1 cellular context compared by ENCODE assay signal in genomic region chr16:75555707-75556512, GRCh38.
TF ChIP-seq lines count a peak whose summit lies in the region.

TSS of gene TMEM231 (minus strand) at chr16:75556252. CDS start at chr16:75556209, 43 bp downstream.

TF ChIP-seq in K562, 482 proteins besides CTCF, POLR2A, EP300 and RAD21 (continued from another document and continues in another):
- TF ChIP-seq, protein P1, sequence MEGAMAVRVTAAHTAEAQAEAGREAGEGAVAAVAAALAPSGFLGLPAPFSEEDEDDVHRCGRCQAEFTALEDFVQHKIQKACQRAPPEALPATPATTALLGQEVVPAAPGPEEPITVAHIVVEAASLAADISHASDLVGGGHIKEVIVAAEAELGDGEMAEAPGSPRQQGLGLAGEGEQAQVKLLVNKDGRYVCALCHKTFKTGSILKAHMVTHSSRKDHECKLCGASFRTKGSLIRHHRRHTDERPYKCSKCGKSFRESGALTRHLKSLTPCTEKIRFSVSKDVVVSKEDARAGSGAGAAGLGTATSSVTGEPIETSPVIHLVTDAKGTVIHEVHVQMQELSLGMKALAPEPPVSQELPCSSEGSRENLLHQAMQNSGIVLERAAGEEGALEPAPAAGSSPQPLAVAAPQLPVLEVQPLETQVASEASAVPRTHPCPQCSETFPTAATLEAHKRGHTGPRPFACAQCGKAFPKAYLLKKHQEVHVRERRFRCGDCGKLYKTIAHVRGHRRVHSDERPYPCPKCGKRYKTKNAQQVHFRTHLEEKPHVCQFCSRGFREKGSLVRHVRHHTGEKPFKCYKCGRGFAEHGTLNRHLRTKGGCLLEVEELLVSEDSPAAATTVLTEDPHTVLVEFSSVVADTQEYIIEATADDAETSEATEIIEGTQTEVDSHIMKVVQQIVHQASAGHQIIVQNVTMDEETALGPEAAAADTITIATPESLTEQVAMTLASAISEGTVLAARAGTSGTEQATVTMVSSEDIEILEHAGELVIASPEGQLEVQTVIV (CRISPR knock-in tag; IDR thresholded peaks at IDR 0.05; ENCODE audit: borderline replicate concordance), result no peak
- TF ChIP-seq ZNF766 (CRISPR knock-in tag; conservative IDR thresholded peaks at IDR 0.05), result no peak
- no peak for TF ChIP-seq ZNF184 (CRISPR knock-in tag; IDR thresholded peaks at IDR 0.05)
- TF ChIP-seq YY1 (IDR thresholded peaks at IDR 0.05; ENCODE audit: borderline replicate concordance in 1 of 3, control insufficient read depth in 1 of 3, extremely low read depth in 1 of 3, insufficient read depth in 3 of 3, insufficient read length in 1 of 3, insufficient replicate concordance in 2 of 3, low read depth in 1 of 3, low read length in 2 of 3), result peak in 2 of 3 experiments; percentile 70 to 76
- TF ChIP-seq ZBTB7A (IDR thresholded peaks at IDR 0.05; ENCODE audit: borderline replicate concordance, control insufficient read depth, low read depth, low read length), result no peak
- TF ChIP-seq SIRT6 (IDR thresholded peaks at IDR 0.05; ENCODE audit: low read depth, low read length), result no peak
- no peak for TF ChIP-seq CHCHD3 (CRISPR knock-in tag; IDR thresholded peaks at IDR 0.05)
- TF ChIP-seq ARNT (IDR thresholded peaks at IDR 0.05), result no peak
- no peak for TF ChIP-seq HNRNPUL1 (IDR thresholded peaks at IDR 0.05; ENCODE audit: low read length)
- no peak for TF ChIP-seq NCOA6 (IDR thresholded peaks at IDR 0.05)
- no peak for TF ChIP-seq GTF2A2 (tag; IDR thresholded peaks at IDR 0.05)
- no peak for TF ChIP-seq ELK3 (CRISPR knock-in tag; IDR thresholded peaks at IDR 0.05)
- TF ChIP-seq, protein P2, sequence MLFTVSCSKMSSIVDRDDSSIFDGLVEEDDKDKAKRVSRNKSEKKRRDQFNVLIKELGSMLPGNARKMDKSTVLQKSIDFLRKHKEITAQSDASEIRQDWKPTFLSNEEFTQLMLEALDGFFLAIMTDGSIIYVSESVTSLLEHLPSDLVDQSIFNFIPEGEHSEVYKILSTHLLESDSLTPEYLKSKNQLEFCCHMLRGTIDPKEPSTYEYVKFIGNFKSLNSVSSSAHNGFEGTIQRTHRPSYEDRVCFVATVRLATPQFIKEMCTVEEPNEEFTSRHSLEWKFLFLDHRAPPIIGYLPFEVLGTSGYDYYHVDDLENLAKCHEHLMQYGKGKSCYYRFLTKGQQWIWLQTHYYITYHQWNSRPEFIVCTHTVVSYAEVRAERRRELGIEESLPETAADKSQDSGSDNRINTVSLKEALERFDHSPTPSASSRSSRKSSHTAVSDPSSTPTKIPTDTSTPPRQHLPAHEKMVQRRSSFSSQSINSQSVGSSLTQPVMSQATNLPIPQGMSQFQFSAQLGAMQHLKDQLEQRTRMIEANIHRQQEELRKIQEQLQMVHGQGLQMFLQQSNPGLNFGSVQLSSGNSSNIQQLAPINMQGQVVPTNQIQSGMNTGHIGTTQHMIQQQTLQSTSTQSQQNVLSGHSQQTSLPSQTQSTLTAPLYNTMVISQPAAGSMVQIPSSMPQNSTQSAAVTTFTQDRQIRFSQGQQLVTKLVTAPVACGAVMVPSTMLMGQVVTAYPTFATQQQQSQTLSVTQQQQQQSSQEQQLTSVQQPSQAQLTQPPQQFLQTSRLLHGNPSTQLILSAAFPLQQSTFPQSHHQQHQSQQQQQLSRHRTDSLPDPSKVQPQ (CRISPR knock-in tag; IDR thresholded peaks at IDR 0.05; ENCODE audit: borderline replicate concordance), result no peak
- no peak for TF ChIP-seq CCAR2 (IDR thresholded peaks at IDR 0.05; ENCODE audit: low read depth, low read length)
- TF ChIP-seq ZMIZ1 (IDR thresholded peaks at IDR 0.05; ENCODE audit: low read depth in 2 of 2, low read length in 2 of 2), result no peak
- TF ChIP-seq ESRRB (CRISPR knock-in tag; IDR thresholded peaks at IDR 0.05; ENCODE audit: borderline replicate concordance), result no peak
- no peak for TF ChIP-seq NR1H2 (CRISPR knock-in tag; IDR thresholded peaks at IDR 0.05)
- TF ChIP-seq RHOXF2B (CRISPR knock-in tag; conservative IDR thresholded peaks at IDR 0.05), result no peak
- TF ChIP-seq, protein P3, sequence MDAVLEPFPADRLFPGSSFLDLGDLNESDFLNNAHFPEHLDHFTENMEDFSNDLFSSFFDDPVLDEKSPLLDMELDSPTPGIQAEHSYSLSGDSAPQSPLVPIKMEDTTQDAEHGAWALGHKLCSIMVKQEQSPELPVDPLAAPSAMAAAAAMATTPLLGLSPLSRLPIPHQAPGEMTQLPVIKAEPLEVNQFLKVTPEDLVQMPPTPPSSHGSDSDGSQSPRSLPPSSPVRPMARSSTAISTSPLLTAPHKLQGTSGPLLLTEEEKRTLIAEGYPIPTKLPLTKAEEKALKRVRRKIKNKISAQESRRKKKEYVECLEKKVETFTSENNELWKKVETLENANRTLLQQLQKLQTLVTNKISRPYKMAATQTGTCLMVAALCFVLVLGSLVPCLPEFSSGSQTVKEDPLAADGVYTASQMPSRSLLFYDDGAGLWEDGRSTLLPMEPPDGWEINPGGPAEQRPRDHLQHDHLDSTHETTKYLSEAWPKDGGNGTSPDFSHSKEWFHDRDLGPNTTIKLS (IDR thresholded peaks at IDR 0.05; ENCODE audit: borderline replicate concordance, low read depth), result peak; percentile 53; the same call in 1 of the 2 replicates
- no peak for TF ChIP-seq HDAC8 (tag; IDR thresholded peaks at IDR 0.05)
- TF ChIP-seq ZC3H8 (IDR thresholded peaks at IDR 0.05), result no peak
- TF ChIP-seq MAFK (IDR thresholded peaks at IDR 0.05; ENCODE audit: low read length), result no peak
- TF ChIP-seq NUFIP1 (IDR thresholded peaks at IDR 0.05; ENCODE audit: partially characterized antibody), result no peak
- TF ChIP-seq, protein P4, sequence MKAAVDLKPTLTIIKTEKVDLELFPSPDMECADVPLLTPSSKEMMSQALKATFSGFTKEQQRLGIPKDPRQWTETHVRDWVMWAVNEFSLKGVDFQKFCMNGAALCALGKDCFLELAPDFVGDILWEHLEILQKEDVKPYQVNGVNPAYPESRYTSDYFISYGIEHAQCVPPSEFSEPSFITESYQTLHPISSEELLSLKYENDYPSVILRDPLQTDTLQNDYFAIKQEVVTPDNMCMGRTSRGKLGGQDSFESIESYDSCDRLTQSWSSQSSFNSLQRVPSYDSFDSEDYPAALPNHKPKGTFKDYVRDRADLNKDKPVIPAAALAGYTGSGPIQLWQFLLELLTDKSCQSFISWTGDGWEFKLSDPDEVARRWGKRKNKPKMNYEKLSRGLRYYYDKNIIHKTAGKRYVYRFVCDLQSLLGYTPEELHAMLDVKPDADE (conservative IDR thresholded peaks at IDR 0.05; ENCODE audit: control insufficient read depth, low read depth, low read length), result peak; percentile 66; the same call in 1 of the 2 replicates
- TF ChIP-seq RBM25 (IDR thresholded peaks at IDR 0.05; ENCODE audit: low read depth, low read length, severe bottlenecking), result no peak
- no peak for TF ChIP-seq HBP1 (CRISPR knock-in tag; IDR thresholded peaks at IDR 0.05)
- no peak for TF ChIP-seq ZC3H11A (IDR thresholded peaks at IDR 0.05; ENCODE audit: low read depth, low read length)
- TF ChIP-seq MTA1 (IDR thresholded peaks at IDR 0.05; ENCODE audit: borderline replicate concordance), result no peak
- no peak for TF ChIP-seq KHSRP (IDR thresholded peaks at IDR 0.05)
- TF ChIP-seq ATF7 (IDR thresholded peaks at IDR 0.05), result peak; percentile 47; the same call in 1 of the 2 replicates
- TF ChIP-seq, protein P5, sequence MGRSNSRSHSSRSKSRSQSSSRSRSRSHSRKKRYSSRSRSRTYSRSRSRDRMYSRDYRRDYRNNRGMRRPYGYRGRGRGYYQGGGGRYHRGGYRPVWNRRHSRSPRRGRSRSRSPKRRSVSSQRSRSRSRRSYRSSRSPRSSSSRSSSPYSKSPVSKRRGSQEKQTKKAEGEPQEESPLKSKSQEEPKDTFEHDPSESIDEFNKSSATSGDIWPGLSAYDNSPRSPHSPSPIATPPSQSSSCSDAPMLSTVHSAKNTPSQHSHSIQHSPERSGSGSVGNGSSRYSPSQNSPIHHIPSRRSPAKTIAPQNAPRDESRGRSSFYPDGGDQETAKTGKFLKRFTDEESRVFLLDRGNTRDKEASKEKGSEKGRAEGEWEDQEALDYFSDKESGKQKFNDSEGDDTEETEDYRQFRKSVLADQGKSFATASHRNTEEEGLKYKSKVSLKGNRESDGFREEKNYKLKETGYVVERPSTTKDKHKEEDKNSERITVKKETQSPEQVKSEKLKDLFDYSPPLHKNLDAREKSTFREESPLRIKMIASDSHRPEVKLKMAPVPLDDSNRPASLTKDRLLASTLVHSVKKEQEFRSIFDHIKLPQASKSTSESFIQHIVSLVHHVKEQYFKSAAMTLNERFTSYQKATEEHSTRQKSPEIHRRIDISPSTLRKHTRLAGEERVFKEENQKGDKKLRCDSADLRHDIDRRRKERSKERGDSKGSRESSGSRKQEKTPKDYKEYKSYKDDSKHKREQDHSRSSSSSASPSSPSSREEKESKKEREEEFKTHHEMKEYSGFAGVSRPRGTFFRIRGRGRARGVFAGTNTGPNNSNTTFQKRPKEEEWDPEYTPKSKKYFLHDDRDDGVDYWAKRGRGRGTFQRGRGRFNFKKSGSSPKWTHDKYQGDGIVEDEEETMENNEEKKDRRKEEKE (IDR thresholded peaks at IDR 0.05; ENCODE audit: borderline replicate concordance in 1 of 2, control insufficient read depth in 1 of 2, low read depth in 2 of 2, low read length in 1 of 2), result no peak
- TF ChIP-seq, protein P6, sequence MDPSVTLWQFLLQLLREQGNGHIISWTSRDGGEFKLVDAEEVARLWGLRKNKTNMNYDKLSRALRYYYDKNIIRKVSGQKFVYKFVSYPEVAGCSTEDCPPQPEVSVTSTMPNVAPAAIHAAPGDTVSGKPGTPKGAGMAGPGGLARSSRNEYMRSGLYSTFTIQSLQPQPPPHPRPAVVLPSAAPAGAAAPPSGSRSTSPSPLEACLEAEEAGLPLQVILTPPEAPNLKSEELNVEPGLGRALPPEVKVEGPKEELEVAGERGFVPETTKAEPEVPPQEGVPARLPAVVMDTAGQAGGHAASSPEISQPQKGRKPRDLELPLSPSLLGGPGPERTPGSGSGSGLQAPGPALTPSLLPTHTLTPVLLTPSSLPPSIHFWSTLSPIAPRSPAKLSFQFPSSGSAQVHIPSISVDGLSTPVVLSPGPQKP (CRISPR knock-in tag; IDR thresholded peaks at IDR 0.05), result no peak
- no peak for TF ChIP-seq DPF2 (IDR thresholded peaks at IDR 0.05)
- TF ChIP-seq AFF1 (IDR thresholded peaks at IDR 0.05; ENCODE audit: low read depth in 1 of 2, partially characterized antibody in 2 of 2), result no peak
- no peak for TF ChIP-seq RBM14 (IDR thresholded peaks at IDR 0.05; ENCODE audit: borderline replicate concordance, insufficient read depth, low read depth, low read length)
